Comparison of ENCODE assay signal across 8 cellular contexts in the genomic region with DNA sequence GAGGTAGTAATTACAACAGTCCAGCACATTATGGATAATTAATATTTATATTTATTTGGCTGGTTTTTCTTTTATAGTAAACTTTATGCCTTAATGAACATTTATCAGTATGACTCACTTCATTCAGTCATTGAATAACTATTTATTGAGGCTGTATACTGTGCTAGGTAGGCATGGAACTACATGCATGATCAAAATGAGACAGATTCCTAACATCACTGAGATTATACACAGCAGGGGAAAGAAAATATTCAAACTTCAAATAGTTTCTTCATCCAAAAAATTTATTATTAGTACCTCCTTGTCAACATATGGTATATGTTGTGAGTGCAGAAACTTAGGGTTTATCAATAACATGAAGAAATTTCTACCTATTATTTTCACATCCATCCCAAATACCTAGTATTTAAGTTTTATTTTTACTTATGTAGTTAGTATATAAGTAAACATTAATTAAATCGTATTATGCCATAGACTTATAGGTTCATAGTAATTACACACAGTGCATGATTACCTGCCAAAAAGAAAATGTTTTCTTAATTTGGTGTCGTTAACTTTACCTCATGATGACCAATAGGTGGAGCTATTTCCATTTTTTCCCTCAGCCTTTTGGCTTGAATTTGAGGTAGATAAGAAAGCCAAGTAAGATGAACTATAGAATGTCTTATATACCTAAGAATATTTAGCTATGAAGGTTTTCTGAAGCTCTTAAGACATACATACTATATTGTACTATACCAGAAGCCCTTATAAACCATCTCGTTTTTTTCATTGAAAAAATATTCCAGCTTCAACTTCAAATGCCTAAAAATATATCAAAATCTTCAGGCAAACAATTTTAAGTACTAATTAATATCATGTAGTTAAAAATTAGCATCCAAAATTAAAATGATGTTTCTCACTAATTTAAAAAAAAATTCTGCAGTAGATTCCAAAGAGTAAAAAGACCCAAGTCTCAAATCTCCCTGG. TPM values are rescaled to one million over a fixed set of nuclear protein-coding genes. Genes with fewer than 3 reads are reported as not detected.
DNase-seq lines count a peak whose midpoint lies in the region; ATAC-seq and TF ChIP-seq lines count a peak whose summit lies in the region.

No MANE protein-coding gene starts in this region.

- no peaks in the 10 kb centered on the region for H3K36me3 ChIP-seq in thyroid gland

- TF ChIP-seq CTCF in AG04450 (IDR thresholded peaks at IDR 0.05; ENCODE audit: low read depth, low read length) (peak; percentile 73), GM13977 (IDR thresholded peaks at IDR 0.05; ENCODE audit: extremely low read depth, insufficient read depth, missing control alignments) (peak; percentile 56), thyroid gland (IDR thresholded peaks at IDR 0.05) (peak; percentile 43 to 71 (median 64))

- POLR2A ChIA-PET in AG04450 (lab: Yijun Ruan, JAX) = interaction anchor here (1.1 kb wide), 1 partner anchor 228 kb away, joined by 9 read pairs; no protein-coding TSS in a partner anchor

- H3K27ac ChIP-seq in AG04450 (ENCODE audit: low read depth, low read length) = no peak overlapping the region
- H3K27ac ChIP-seq in thyroid gland = no peak overlapping the region

- no peaks in the 10 kb centered on the region for H3K9me3 ChIP-seq in AG04450 (ENCODE audit: control insufficient read depth, insufficient read depth, low read length)
- no peaks in the 10 kb centered on the region for H3K9me3 ChIP-seq in thyroid gland

- no peaks in the 10 kb centered on the region for H3K4me1 ChIP-seq in thyroid gland

- in situ Hi-C loops in GM13977 (cut with MboI; ENCODE audit: low pct_unique_long_range_greater_than_20kb, low sequenced_read_pairs, unreplicated experiment) = loop anchor here (25.0 kb wide), 1 partner anchor 240 kb away; no protein-coding TSS in a partner anchor

- TF ChIP-seq POLR2A in thyroid gland (IDR thresholded peaks at IDR 0.05) = no peak

- H3K4me3 ChIP-seq in AG04450 (ENCODE audit: low read depth, low read length) = no peak overlapping the region
- no peak overlapping the region for H3K4me3 ChIP-seq in thyroid gland (replicated peaks in 1 of 3)

- H3K27me3 ChIP-seq in AG04450 (ENCODE audit: control insufficient read depth, insufficient read depth, low read length) = no peaks in the 10 kb centered on the region
- H3K27me3 ChIP-seq in thyroid gland = no peaks in the 10 kb centered on the region

- CTCF ChIA-PET in AG04450 (lab: Charles Lee) = interaction anchor here (0.5 to 3.0 kb wide), 38 partner anchors 8 to 255 kb away, joined by 3 to 47 read pairs (median 4); partner anchors contain the start of gene TMEM30A

- DNase-seq in AG04450 (ENCODE audit: low read depth, low spot score) (no peak), GM13977 (ENCODE audit: low spot score) (peak; percentile 20), NCI-H2227 (lab: John Stamatoyannopoulos, UW; ENCODE audit: unreplicated experiment) (peak; percentile 53), astrocyte of the hippocampus (ENCODE audit: low read depth, low spot score) (peak; percentile 75), iris pigment epithelial cell (ENCODE audit: low read depth) (peak; percentile 62), thyroid gland (no peak)

- ATAC-seq in HG03097 (IDR thresholded peaks at IDR 0.05; ENCODE audit: low FRiP score, unreplicated experiment) = peak; percentile 70
- ATAC-seq in GM19324 (IDR thresholded peaks at IDR 0.05; ENCODE audit: low FRiP score, unreplicated experiment) = no peak

- WGBS in thyroid gland, 2 donors = 6% methylated on average over 3 of the region's 3 CpGs

- intact Hi-C loops in thyroid gland (cut with DNase I) = loop anchor here (5.0 kb wide), 1 partner anchor 230 kb away; no protein-coding TSS in a partner anchor

RNA-seq across cellular contexts. Expression of gene TMEM30A, which starts 12.5 kb away (rescaled TPM):
- polyA plus RNA-seq in AG04450 (2011; rRNA removed) = 65.6 and 75.0 TPM in 2 replicates
- polyA minus RNA-seq in AG04450 (2011; rRNA and poly(A)+ RNA removed) = 29.9 and 84.7 TPM in 2 replicates
- 100 to 1,000 TPM in 2 of 4 donors, 10 to 100 TPM in 2; 82.0 to 142 (median 103) TPM for total RNA-seq in thyroid gland

RNA-seq across cellular contexts. Expression of gene COX7A2, which starts 53.5 kb away (rescaled TPM):
- polyA plus RNA-seq in AG04450 (2011; rRNA removed) = 235 and 263 TPM in 2 replicates
- polyA minus RNA-seq in AG04450 (2011; rRNA and poly(A)+ RNA removed) = 22.2 and 38.8 TPM in 2 replicates
- total RNA-seq in thyroid gland = 100 to 1,000 TPM; 136 to 578 (median 341) TPM

Comparison
In these comparisons a context has a peak if more than half of its experiments do, and no peak if none do; other contexts are left out.
1. DNase-seq: peak in GM13977 (single experiment), NCI-H2227 (single experiment), astrocyte of the hippocampus (single experiment) and iris pigment epithelial cell (single experiment); none in AG04450 (single experiment) and thyroid gland (0 of 2).
2. Peak in every context shown above with its lines, with median percentiles within 50 percentile points of each other: CTCF ChIP-seq.